16 cellular contexts compared by ENCODE assay signal in genomic region chr20:41168281-41169183, GRCh38. TPM values are rescaled to one million over a fixed set of nuclear protein-coding genes. Genes with fewer than 3 reads are reported as not detected.
A peak's percentile ranks its signal among the peaks of the same experiment; 100 is the strongest.
DNase-seq lines count a peak whose midpoint lies in the region; ATAC-seq and TF ChIP-seq lines count a peak whose summit lies in the region.
"Had no signal": no experiment of that assay in that cellular context is flagged by ENCODE, and none has a peak within 500 bp of the region (broad histone marks: within the 10 kb centered on the region; RNA-seq: fewer than 3 reads in every experiment).

No MANE protein-coding gene starts in this region.

- H3K4me3 Mint-ChIP-seq in activated CD8-positive, alpha-beta memory T cell treated with anti-CD3 and anti-CD28 coated beads, Interleukin-2, amount 10 ng/mL, durations not matched to agents 7 days and 5 days: no peak overlapping the region
- H3K4me3 Mint-ChIP-seq: activated B cell treated with CpG ODN at 0.5 μM for 24 hours; dendritic cell treated with granulocyte-macrophage colony-stimulating factor and Interleukin-4, amounts not matched to agents 40 ng/mL and 50 ng/mL, for 4 days had no signal

- no peak for TF ChIP-seq POLR2A in gastroesophageal sphincter (IDR thresholded peaks at IDR 0.05)

- no peak for TF ChIP-seq CTCF in right atrium auricular region (IDR thresholded peaks at IDR 0.05)
- no peak for TF ChIP-seq CTCF in gastroesophageal sphincter (IDR thresholded peaks at IDR 0.05)
- TF ChIP-seq CTCF in tibial artery (IDR thresholded peaks at IDR 0.05): no peak

- intact Hi-C loops in cardiac septum (cut with DNase I) (no loop called here), tibial artery (cut with DNase I; ENCODE audit: low total_unique reads) (no loop called here)

- peak overlapping the region; percentile 13 for H3K27ac Mint-ChIP-seq in activated CD8-positive, alpha-beta memory T cell treated with anti-CD3 and anti-CD28 coated beads, Interleukin-2, amount 10 ng/mL, durations not matched to agents 7 days and 5 days
- H3K27ac Mint-ChIP-seq: activated B cell treated with CpG ODN at 0.5 μM for 24 hours; dendritic cell treated with granulocyte-macrophage colony-stimulating factor and Interleukin-4, amounts not matched to agents 40 ng/mL and 50 ng/mL, for 4 days had no signal

- H3K9me3 ChIP-seq in right atrium auricular region (no peaks in the 10 kb centered on the region), gastroesophageal sphincter (no peaks in the 10 kb centered on the region), tibial artery (no peaks in the 10 kb centered on the region)
- H3K9me3 ChIP-seq: sigmoid colon had no signal

- CTCF ChIA-PET in activated CD8-positive, alpha-beta memory T cell treated with anti-CD3 and anti-CD28 coated beads, Interleukin-2, amount 10 ng/mL, durations not matched to agents 7 days and 5 days (lab: Charles Lee): interaction anchor here (3.6 kb wide), 1 partner anchor 33 kb away, joined by 12 read pairs; no protein-coding TSS in a partner anchor

- peaks cover 84% of the 10 kb centered on the region for H3K36me3 ChIP-seq in right atrium auricular region
- H3K36me3 ChIP-seq in gastroesophageal sphincter: peaks cover 0 to 93% of the 10 kb centered on the region in 2 donors
- peaks cover 63 to 91% (median 85%) of the 10 kb centered on the region in 3 donors for H3K36me3 ChIP-seq in tibial artery

- H3K4me3 ChIP-seq in right atrium auricular region: no peak overlapping the region
- no peak overlapping the region for H3K4me3 ChIP-seq in gastroesophageal sphincter
- no peak overlapping the region for H3K4me3 ChIP-seq in tibial artery
- H3K4me3 ChIP-seq: sigmoid colon had no signal

- H3K9me3 Mint-ChIP-seq in activated CD8-positive, alpha-beta memory T cell treated with anti-CD3 and anti-CD28 coated beads, Interleukin-2, amount 10 ng/mL, durations not matched to agents 7 days and 5 days (ENCODE audit: low read depth): no peaks in the 10 kb centered on the region
- H3K9me3 Mint-ChIP-seq: activated B cell treated with CpG ODN at 0.5 μM for 24 hours; dendritic cell treated with granulocyte-macrophage colony-stimulating factor and Interleukin-4, amounts not matched to agents 40 ng/mL and 50 ng/mL, for 4 days had no signal

- DNase-seq in cardiac septum (ENCODE audit: low spot score) (peak; percentile 58), right atrium auricular region (ENCODE audit: low spot score) (no peak), tibial artery (peak; percentile 18 to 64), islet precursor cell (no peak), medulla oblongata (ENCODE audit: extremely low spot score) (no peak), NCI-H345 treated with DMSO at 0.1 percent for 48 hours (lab: John Stamatoyannopoulos, UW; ENCODE audit: unreplicated experiment) (no peak)
- no peak for DNase-seq in activated CD8-positive, alpha-beta memory T cell treated with anti-CD3 and anti-CD28 coated beads, Interleukin-2, amount 10 ng/mL, durations not matched to agents 7 days and 5 days
- DNase-seq: ACHN; activated B cell treated with CpG ODN at 0.5 μM for 24 hours; midbrain; NCI-H2107; NCI-H748 treated with DMSO at 0.1 percent for 48 hours; stimulated activated CD4-positive, alpha-beta T cell treated with anti-CD3 and anti-CD28 coated beads, Interleukin-2, amount 100 ng/mL, for 48 hours had no signal

- no peak for TF ChIP-seq EP300 in gastroesophageal sphincter (IDR thresholded peaks at IDR 0.05)

- no peak for ATAC-seq in activated CD8-positive, alpha-beta memory T cell treated with anti-CD3 and anti-CD28 coated beads, Interleukin-2, amount 10 ng/mL, durations not matched to agents 7 days and 5 days
- ATAC-seq in gastroesophageal sphincter: no peak

- H3K36me3 Mint-ChIP-seq in activated CD8-positive, alpha-beta memory T cell treated with anti-CD3 and anti-CD28 coated beads, Interleukin-2, amount 10 ng/mL, durations not matched to agents 7 days and 5 days: peaks cover 75% of the 10 kb centered on the region

- no peaks in the 10 kb centered on the region for H3K27me3 ChIP-seq in right atrium auricular region
- no peaks in the 10 kb centered on the region for H3K27me3 ChIP-seq in gastroesophageal sphincter
- H3K27me3 ChIP-seq in tibial artery: no peaks in the 10 kb centered on the region
- H3K27me3 ChIP-seq: sigmoid colon had no signal

- WGBS in gastroesophageal sphincter (ENCODE audit: low coverage in 1 of 2), 2 donors: no CpG with 5 or more reads among the region's 11 CpGs

- peaks cover 44% of the 10 kb centered on the region for H3K4me1 Mint-ChIP-seq in activated CD8-positive, alpha-beta memory T cell treated with anti-CD3 and anti-CD28 coated beads, Interleukin-2, amount 10 ng/mL, durations not matched to agents 7 days and 5 days

- H3K27ac ChIP-seq in right atrium auricular region: no peak overlapping the region
- peak overlapping the region in 3 of 4 donors; percentile 48 to 84 (median 70) for H3K27ac ChIP-seq in gastroesophageal sphincter
- no peak overlapping the region for H3K27ac ChIP-seq in tibial artery

- peaks cover 0 to 18% of the 10 kb centered on the region in 2 donors for H3K4me1 ChIP-seq in right atrium auricular region
- peaks cover 3 to 31% (median 13%) of the 10 kb centered on the region in 3 donors for H3K4me1 ChIP-seq in gastroesophageal sphincter
- peaks cover 0 to 17% (median 15%) of the 10 kb centered on the region in 4 donors for H3K4me1 ChIP-seq in tibial artery

- H3K27me3 Mint-ChIP-seq in activated CD8-positive, alpha-beta memory T cell treated with anti-CD3 and anti-CD28 coated beads, Interleukin-2, amount 10 ng/mL, durations not matched to agents 7 days and 5 days: no peaks in the 10 kb centered on the region
- H3K27me3 Mint-ChIP-seq: activated B cell treated with CpG ODN at 0.5 μM for 24 hours had no signal

RNA-seq across cellular contexts. Expression of gene PLCG1, which starts 31.2 kb away (rescaled TPM):
- total RNA-seq in cardiac septum (66.6 TPM), right atrium auricular region (10 to 100 TPM; 24.1 to 59.5 TPM), gastroesophageal sphincter (100 to 1,000 TPM in 2 of 4 donors, 10 to 100 TPM in 2; 42.3 to 173 (median 94.7) TPM)
- 100 to 1,000 TPM; 201 to 337 TPM for total RNA-seq in activated CD8-positive, alpha-beta memory T cell treated with anti-CD3 and anti-CD28 coated beads, Interleukin-2, amount 10 ng/mL, durations not matched to agents 7 days and 5 days

Comparison
In these comparisons a context has a peak if more than half of its experiments do, and no peak if none do; other contexts are left out.
1. DNase-seq: peak in cardiac septum (single experiment) and tibial artery (2 of 2); none in right atrium auricular region (single experiment), activated CD8-positive, alpha-beta memory T cell treated with anti-CD3 and anti-CD28 coated beads, Interleukin-2, amount 10 ng/mL, durations not matched to agents 7 days and 5 days (single experiment), islet precursor cell (single experiment), medulla oblongata (single experiment) and NCI-H345 treated with DMSO at 0.1 percent for 48 hours (single experiment).
2. H3K27ac ChIP-seq: peak in gastroesophageal sphincter (3 of 4); none in right atrium auricular region (0 of 2) and tibial artery (0 of 2).